Comparison of ENCODE assay signal across 1 cellular context in genomic region chr12:132761032-132761910, GRCh38.
TF ChIP-seq lines count a peak whose summit lies in the region.

Gene ANKLE2, minus strand, starts transcription at chr12:132761832. Its CDS starts 34 bp downstream, at chr12:132761798.

TF ChIP-seq in K562, 482 proteins besides CTCF, POLR2A, EP300 and RAD21 (continued from another document):
- TF ChIP-seq ETV6 (IDR thresholded peaks at IDR 0.05; ENCODE audit: borderline replicate concordance in 1 of 2, low read depth in 2 of 2, low read length in 1 of 2): no peak
- TF ChIP-seq ETV6 (CRISPR knock-in tag; IDR thresholded peaks at IDR 0.05; ENCODE audit: borderline replicate concordance): no peak
- no peak for TF ChIP-seq BRCA1 (IDR thresholded peaks at IDR 0.05)
- no peak for TF ChIP-seq BRCA1 (CRISPR knock-in tag; IDR thresholded peaks at IDR 0.05)
- 0 out of 2 replicates have a peak, but pooled peaks have one; percentile 27 for TF ChIP-seq THAP12 (CRISPR knock-in tag; IDR thresholded peaks at IDR 0.05)
- TF ChIP-seq SLC30A9 (CRISPR knock-in tag; IDR thresholded peaks at IDR 0.05): no peak
- TF ChIP-seq NELFE (IDR thresholded peaks at IDR 0.05; ENCODE audit: insufficient read depth, insufficient read length): no peak
- no peak for TF ChIP-seq ARNT (IDR thresholded peaks at IDR 0.05)
- no peak for TF ChIP-seq SP2 (IDR thresholded peaks at IDR 0.05; ENCODE audit: extremely low read depth, low read depth, low read length, poor library complexity, severe bottlenecking)
- TF ChIP-seq, protein P1, sequence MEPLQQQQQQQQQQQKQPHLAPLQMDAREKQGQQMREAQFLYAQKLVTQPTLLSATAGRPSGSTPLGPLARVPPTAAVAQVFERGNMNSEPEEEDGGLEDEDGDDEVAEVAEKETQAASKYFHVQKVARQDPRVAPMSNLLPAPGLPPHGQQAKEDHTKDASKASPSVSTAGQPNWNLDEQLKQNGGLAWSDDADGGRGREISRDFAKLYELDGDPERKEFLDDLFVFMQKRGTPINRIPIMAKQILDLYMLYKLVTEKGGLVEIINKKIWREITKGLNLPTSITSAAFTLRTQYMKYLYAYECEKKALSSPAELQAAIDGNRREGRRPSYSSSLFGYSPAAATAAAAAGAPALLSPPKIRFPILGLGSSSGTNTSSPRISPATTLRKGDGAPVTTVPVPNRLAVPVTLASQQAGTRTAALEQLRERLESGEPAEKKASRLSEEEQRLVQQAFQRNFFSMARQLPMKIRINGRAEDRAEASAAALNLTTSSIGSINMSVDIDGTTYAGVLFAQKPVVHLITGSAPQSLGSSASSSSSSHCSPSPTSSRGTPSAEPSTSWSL (CRISPR knock-in tag; IDR thresholded peaks at IDR 0.05; ENCODE audit: borderline replicate concordance): no peak
- TF ChIP-seq FOXM1 (IDR thresholded peaks at IDR 0.05; ENCODE audit: low read depth): no peak
- no peak for TF ChIP-seq FOXM1 (CRISPR knock-in tag; IDR thresholded peaks at IDR 0.05; ENCODE audit: low read depth)
- 0 out of 2 replicates have a peak, but pooled peaks have one; percentile 62 for TF ChIP-seq GATAD2B (IDR thresholded peaks at IDR 0.05; ENCODE audit: borderline replicate concordance)
- TF ChIP-seq HIVEP1 (CRISPR knock-in tag; IDR thresholded peaks at IDR 0.05): no peak
- TF ChIP-seq, protein P2, sequence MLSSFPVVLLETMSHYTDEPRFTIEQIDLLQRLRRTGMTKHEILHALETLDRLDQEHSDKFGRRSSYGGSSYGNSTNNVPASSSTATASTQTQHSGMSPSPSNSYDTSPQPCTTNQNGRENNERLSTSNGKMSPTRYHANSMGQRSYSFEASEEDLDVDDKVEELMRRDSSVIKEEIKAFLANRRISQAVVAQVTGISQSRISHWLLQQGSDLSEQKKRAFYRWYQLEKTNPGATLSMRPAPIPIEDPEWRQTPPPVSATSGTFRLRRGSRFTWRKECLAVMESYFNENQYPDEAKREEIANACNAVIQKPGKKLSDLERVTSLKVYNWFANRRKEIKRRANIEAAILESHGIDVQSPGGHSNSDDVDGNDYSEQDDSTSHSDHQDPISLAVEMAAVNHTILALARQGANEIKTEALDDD (IDR thresholded peaks at IDR 0.05): no peak
- no peak for TF ChIP-seq ZNF212 (CRISPR knock-in tag; IDR thresholded peaks at IDR 0.05)
- TF ChIP-seq ZNF695 (CRISPR knock-in tag; IDR thresholded peaks at IDR 0.05): no peak
- no peak for TF ChIP-seq NFATC3 (IDR thresholded peaks at IDR 0.05)
- no peak for TF ChIP-seq PRMT5 (CRISPR knock-in tag; IDR thresholded peaks at IDR 0.05)
- peak in 1 of 3 experiments; percentile 11; a peak in 1 of 6 replicates for TF ChIP-seq ZBTB11 (CRISPR knock-in tag; IDR thresholded peaks at IDR 0.05)
- TF ChIP-seq SMAD4 (CRISPR knock-in tag; conservative IDR thresholded peaks at IDR 0.05): no peak
- TF ChIP-seq HDAC8 (tag; IDR thresholded peaks at IDR 0.05): no peak
- peak; percentile 81; the same call in 1 of the 2 replicates for TF ChIP-seq SIN3B (IDR thresholded peaks at IDR 0.05; ENCODE audit: low read depth)
- TF ChIP-seq, protein P3, sequence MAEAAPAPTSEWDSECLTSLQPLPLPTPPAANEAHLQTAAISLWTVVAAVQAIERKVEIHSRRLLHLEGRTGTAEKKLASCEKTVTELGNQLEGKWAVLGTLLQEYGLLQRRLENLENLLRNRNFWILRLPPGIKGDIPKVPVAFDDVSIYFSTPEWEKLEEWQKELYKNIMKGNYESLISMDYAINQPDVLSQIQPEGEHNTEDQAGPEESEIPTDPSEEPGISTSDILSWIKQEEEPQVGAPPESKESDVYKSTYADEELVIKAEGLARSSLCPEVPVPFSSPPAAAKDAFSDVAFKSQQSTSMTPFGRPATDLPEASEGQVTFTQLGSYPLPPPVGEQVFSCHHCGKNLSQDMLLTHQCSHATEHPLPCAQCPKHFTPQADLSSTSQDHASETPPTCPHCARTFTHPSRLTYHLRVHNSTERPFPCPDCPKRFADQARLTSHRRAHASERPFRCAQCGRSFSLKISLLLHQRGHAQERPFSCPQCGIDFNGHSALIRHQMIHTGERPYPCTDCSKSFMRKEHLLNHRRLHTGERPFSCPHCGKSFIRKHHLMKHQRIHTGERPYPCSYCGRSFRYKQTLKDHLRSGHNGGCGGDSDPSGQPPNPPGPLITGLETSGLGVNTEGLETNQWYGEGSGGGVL (CRISPR knock-in tag; IDR thresholded peaks at IDR 0.05): no peak
- TF ChIP-seq ZBTB1 (CRISPR knock-in tag; IDR thresholded peaks at IDR 0.05; ENCODE audit: borderline replicate concordance, low read depth): peak; percentile 80
- no peak for TF ChIP-seq NFRKB (IDR thresholded peaks at IDR 0.05; ENCODE audit: low read depth)
- 0 out of 2 replicates have a peak, but pooled peaks have one; percentile 53 for TF ChIP-seq LARP7 (IDR thresholded peaks at IDR 0.05)
- TF ChIP-seq ERF (CRISPR knock-in tag; IDR thresholded peaks at IDR 0.05): no peak
- TF ChIP-seq CAMTA2 (CRISPR knock-in tag; conservative IDR thresholded peaks at IDR 0.05): no peak
